Comparison of ENCODE assay signal across 17 cellular contexts in the genomic region with DNA sequence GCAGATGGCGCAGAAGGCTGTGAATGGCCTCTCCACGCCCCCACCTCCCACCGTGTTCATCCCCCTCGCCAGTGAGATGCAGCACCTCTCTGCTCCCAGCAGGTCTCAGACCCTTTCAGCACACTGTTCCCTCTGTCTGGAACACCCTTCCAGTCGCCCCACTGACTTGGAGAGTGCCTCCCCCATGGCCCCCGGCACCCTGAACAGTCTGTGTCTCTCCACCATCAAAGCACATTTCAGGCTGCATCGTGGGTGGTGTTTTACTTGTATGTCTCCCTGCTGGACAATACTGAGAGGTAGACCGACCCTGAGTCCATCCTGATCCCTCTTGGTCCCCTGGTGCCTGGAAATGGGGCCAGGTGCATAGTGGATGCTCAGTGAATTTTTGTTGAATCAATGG. TPM values are rescaled to one million over a fixed set of nuclear protein-coding genes. Genes with fewer than 3 reads are reported as not detected.
DNase-seq lines count a peak whose midpoint lies in the region; ATAC-seq and TF ChIP-seq lines count a peak whose summit lies in the region.
"Had no signal": no experiment of that assay in that cellular context is flagged by ENCODE, and none has a peak within 500 bp of the region (broad histone marks: within the 10 kb centered on the region; RNA-seq: fewer than 3 reads in every experiment).

No MANE protein-coding gene starts in this region.

- H3K4me1 Mint-ChIP-seq in activated CD8-positive, alpha-beta T cell treated with anti-CD3 and anti-CD28 coated beads, Interleukin-2, amount 10 ng/mL, durations not matched to agents 7 days and 5 days (ENCODE audit: low read depth) = no peaks in the 10 kb centered on the region
- H3K4me1 Mint-ChIP-seq in activated CD8-positive, alpha-beta T cell treated with anti-CD3 and anti-CD28 coated beads for 36 hours (ENCODE audit: low read depth) = no peaks in the 10 kb centered on the region
- no peaks in the 10 kb centered on the region for H3K4me1 Mint-ChIP-seq in neural crest cell
- H3K4me1 Mint-ChIP-seq: B cell had no signal

- peaks cover 6% of the 10 kb centered on the region for H3K27me3 Mint-ChIP-seq in activated CD8-positive, alpha-beta T cell treated with anti-CD3 and anti-CD28 coated beads, Interleukin-2, amount 10 ng/mL, durations not matched to agents 7 days and 5 days (ENCODE audit: low read depth)
- peaks cover under 1% of the 10 kb centered on the region for H3K27me3 Mint-ChIP-seq in activated CD8-positive, alpha-beta T cell treated with anti-CD3 and anti-CD28 coated beads for 36 hours
- H3K27me3 Mint-ChIP-seq in neural crest cell (ENCODE audit: low read depth) = no peaks in the 10 kb centered on the region

- no peak overlapping the region for H3K4me3 ChIP-seq in vagina
- H3K4me3 ChIP-seq: GM12878, HAP-1 had no signal

- no peaks in the 10 kb centered on the region for H3K36me3 Mint-ChIP-seq in activated CD8-positive, alpha-beta T cell treated with anti-CD3 and anti-CD28 coated beads, Interleukin-2, amount 10 ng/mL, durations not matched to agents 7 days and 5 days (ENCODE audit: low read depth)
- no peaks in the 10 kb centered on the region for H3K36me3 Mint-ChIP-seq in activated CD8-positive, alpha-beta T cell treated with anti-CD3 and anti-CD28 coated beads for 36 hours (ENCODE audit: low read depth)
- no peaks in the 10 kb centered on the region for H3K36me3 Mint-ChIP-seq in neural crest cell (ENCODE audit: low read depth)

- no peak for TF ChIP-seq POLR2A in vagina (IDR thresholded peaks at IDR 0.05)

- H3K27ac ChIP-seq in vagina = no peak overlapping the region

- no peak for ATAC-seq in activated CD8-positive, alpha-beta T cell treated with anti-CD3 and anti-CD28 coated beads, Interleukin-2, amount 10 ng/mL, durations not matched to agents 7 days and 5 days
- ATAC-seq in activated CD8-positive, alpha-beta T cell treated with anti-CD3 and anti-CD28 coated beads for 36 hours = no peak
- no peak for ATAC-seq in GM21723 (IDR thresholded peaks at IDR 0.05; ENCODE audit: unreplicated experiment)
- ATAC-seq: GM12878, HepG2 had no signal

- POLR2A ChIA-PET in activated CD8-positive, alpha-beta T cell treated with anti-CD3 and anti-CD28 coated beads, Interleukin-2, amount 10 ng/mL, durations not matched to agents 7 days and 5 days (lab: Charles Lee) = no interaction called here
- POLR2A ChIA-PET in activated CD8-positive, alpha-beta T cell treated with anti-CD3 and anti-CD28 coated beads for 36 hours (lab: Charles Lee) = no interaction called here

- no peak overlapping the region for H3K4me3 Mint-ChIP-seq in activated CD8-positive, alpha-beta T cell treated with anti-CD3 and anti-CD28 coated beads, Interleukin-2, amount 10 ng/mL, durations not matched to agents 7 days and 5 days
- H3K4me3 Mint-ChIP-seq in activated CD8-positive, alpha-beta T cell treated with anti-CD3 and anti-CD28 coated beads for 36 hours = no peak overlapping the region
- H3K4me3 Mint-ChIP-seq in neural crest cell = no peak overlapping the region
- H3K4me3 Mint-ChIP-seq: B cell; CD4-positive, alpha-beta T cell had no signal

- no peaks in the 10 kb centered on the region for H3K9me3 ChIP-seq in vagina
- H3K9me3 ChIP-seq: HAP-1 had no signal

- H3K27ac Mint-ChIP-seq in activated CD8-positive, alpha-beta T cell treated with anti-CD3 and anti-CD28 coated beads, Interleukin-2, amount 10 ng/mL, durations not matched to agents 7 days and 5 days = no peak overlapping the region
- H3K27ac Mint-ChIP-seq in activated CD8-positive, alpha-beta T cell treated with anti-CD3 and anti-CD28 coated beads for 36 hours = no peak overlapping the region
- peak overlapping the region; percentile 45 for H3K27ac Mint-ChIP-seq in neural crest cell (ENCODE audit: unreplicated experiment)
- H3K27ac Mint-ChIP-seq: B cell; CD4-positive, alpha-beta T cell had no signal

- no peaks in the 10 kb centered on the region for H3K4me1 ChIP-seq in vagina
- H3K4me1 ChIP-seq: HAP-1 had no signal

- H3K27me3 ChIP-seq in vagina = no peaks in the 10 kb centered on the region

- peak; percentile 7 for DNase-seq in activated CD8-positive, alpha-beta T cell treated with anti-CD3 and anti-CD28 coated beads, Interleukin-2, amount 10 ng/mL, durations not matched to agents 7 days and 5 days
- DNase-seq in activated CD8-positive, alpha-beta T cell treated with anti-CD3 and anti-CD28 coated beads for 36 hours = no peak
- peak; percentile 44 for DNase-seq in ecto neural progenitor cell (ENCODE audit: low spot score)
- no peak for DNase-seq in neural crest cell (ENCODE audit: low read depth, low spot score)
- peak; percentile 49 to 93 for DNase-seq in vagina (ENCODE audit: extremely low spot score in 2 of 2)
- no peak for DNase-seq in activated naive CD4-positive, alpha-beta T cell treated with anti-CD3 and anti-CD28 coated beads, Interleukin-2, amount 50 U/mL, for 16 hours
- no peak for DNase-seq in activated naive CD4-positive, alpha-beta T cell treated with Interleukin-2 at 50 U/mL for 16 hours
- DNase-seq: C1 segment of cervical spinal cord; Calu3; CD4-positive, alpha-beta T cell; DMS 273 treated with DMSO at 0.1 percent for 48 hours; GOT3 had no signal

- no peaks in the 10 kb centered on the region for H3K36me3 ChIP-seq in vagina
- H3K36me3 ChIP-seq: HAP-1 had no signal

- H3K9me3 Mint-ChIP-seq in activated CD8-positive, alpha-beta T cell treated with anti-CD3 and anti-CD28 coated beads, Interleukin-2, amount 10 ng/mL, durations not matched to agents 7 days and 5 days (ENCODE audit: insufficient read depth) = no peaks in the 10 kb centered on the region
- no peaks in the 10 kb centered on the region for H3K9me3 Mint-ChIP-seq in activated CD8-positive, alpha-beta T cell treated with anti-CD3 and anti-CD28 coated beads for 36 hours
- peaks cover 7% of the 10 kb centered on the region for H3K9me3 Mint-ChIP-seq in neural crest cell
- H3K9me3 Mint-ChIP-seq: CD4-positive, alpha-beta T cell had no signal

- TF ChIP-seq CTCF in activated CD8-positive, alpha-beta T cell treated with anti-CD3 and anti-CD28 coated beads for 36 hours (IDR thresholded peaks at IDR 0.05) = no peak
- no peak for TF ChIP-seq CTCF in neural crest cell (conservative IDR thresholded peaks at IDR 0.05)
- TF ChIP-seq CTCF in vagina (IDR thresholded peaks at IDR 0.05) = no peak

- intact Hi-C loops in activated CD8-positive, alpha-beta T cell treated with anti-CD3 and anti-CD28 coated beads for 36 hours (cut with micrococcal nuclease) = no loop called here
- intact Hi-C loops in vagina (cut with DNase I) = no loop called here

- CTCF ChIA-PET in activated CD8-positive, alpha-beta T cell treated with anti-CD3 and anti-CD28 coated beads, Interleukin-2, amount 10 ng/mL, durations not matched to agents 7 days and 5 days (lab: Charles Lee) = no interaction called here
- CTCF ChIA-PET in activated CD8-positive, alpha-beta T cell treated with anti-CD3 and anti-CD28 coated beads for 36 hours (lab: Charles Lee) = no interaction called here

RNA-seq across cellular contexts. Expression of a gene that starts 34.9 kb away (rescaled TPM):
- 1 to 10 TPM; 6.8 to 7.0 TPM for total RNA-seq in activated CD8-positive, alpha-beta T cell treated with anti-CD3 and anti-CD28 coated beads, Interleukin-2, amount 10 ng/mL, durations not matched to agents 7 days and 5 days
- 1 to 10 TPM; 4.2 to 4.3 TPM for total RNA-seq in activated CD8-positive, alpha-beta T cell treated with anti-CD3 and anti-CD28 coated beads for 36 hours
- total RNA-seq in neural crest cell = 0.72 and 1.3 TPM in 2 replicates
- total RNA-seq in vagina = 2.2 TPM

Comparison
In these comparisons a context has a peak if more than half of its experiments do, and no peak if none do; other contexts are left out.
1. DNase-seq: peak in activated CD8-positive, alpha-beta T cell treated with anti-CD3 and anti-CD28 coated beads, Interleukin-2, amount 10 ng/mL, durations not matched to agents 7 days and 5 days (single experiment), ecto neural progenitor cell (single experiment) and vagina (2 of 2); none in activated CD8-positive, alpha-beta T cell treated with anti-CD3 and anti-CD28 coated beads for 36 hours (single experiment), neural crest cell (single experiment), activated naive CD4-positive, alpha-beta T cell treated with anti-CD3 and anti-CD28 coated beads, Interleukin-2, amount 50 U/mL, for 16 hours (single experiment) and activated naive CD4-positive, alpha-beta T cell treated with Interleukin-2 at 50 U/mL for 16 hours (single experiment).